9 cellular contexts compared by ENCODE assay signal in genomic region chr3:154334973-154335420, GRCh38. TPM values are rescaled to one million over a fixed set of nuclear protein-coding genes. Genes with fewer than 3 reads are reported as not detected.
DNase-seq lines count a peak whose midpoint lies in the region; ATAC-seq and TF ChIP-seq lines count a peak whose summit lies in the region.
"Had no signal": no experiment of that assay in that cellular context is flagged by ENCODE, and none has a peak within 500 bp of the region (broad histone marks: within the 10 kb centered on the region; RNA-seq: fewer than 3 reads in every experiment).

No MANE protein-coding gene starts in this region.

- no peaks in the 10 kb centered on the region for H3K36me3 Mint-ChIP-seq in activated CD8-positive, alpha-beta T cell treated with anti-CD3 and anti-CD28 coated beads for 36 hours (ENCODE audit: low read depth)
- H3K36me3 Mint-ChIP-seq in activated CD8-positive, alpha-beta T cell treated with anti-CD3 and anti-CD28 coated beads, Interleukin-2, amount 10 ng/mL, durations not matched to agents 7 days and 5 days (ENCODE audit: low read depth) = no peaks in the 10 kb centered on the region
- no peaks in the 10 kb centered on the region for H3K36me3 Mint-ChIP-seq in activated naive CD4-positive, alpha-beta T cell treated with anti-CD3 and anti-CD28 coated beads, Interleukin-2, amount 50 U/mL, for 72 hours
- H3K36me3 Mint-ChIP-seq: activated naive CD4-positive, alpha-beta T cell treated with anti-CD3 and anti-CD28 coated beads, Interleukin-2, amount 50 U/mL, for 24 hours had no signal

- H3K9me3 Mint-ChIP-seq in activated CD8-positive, alpha-beta T cell treated with anti-CD3 and anti-CD28 coated beads for 36 hours = no peaks in the 10 kb centered on the region
- H3K9me3 Mint-ChIP-seq in activated CD8-positive, alpha-beta T cell treated with anti-CD3 and anti-CD28 coated beads, Interleukin-2, amount 10 ng/mL, durations not matched to agents 7 days and 5 days (ENCODE audit: insufficient read depth) = no peaks in the 10 kb centered on the region
- H3K9me3 Mint-ChIP-seq in activated naive CD4-positive, alpha-beta T cell treated with anti-CD3 and anti-CD28 coated beads, Interleukin-2, amount 50 U/mL, for 72 hours = no peaks in the 10 kb centered on the region
- H3K9me3 Mint-ChIP-seq: activated naive CD4-positive, alpha-beta T cell treated with anti-CD3 and anti-CD28 coated beads, Interleukin-2, amount 50 U/mL, for 24 hours had no signal

- H3K27me3 ChIP-seq in testis = no peaks in the 10 kb centered on the region

- H3K36me3 ChIP-seq in testis (ENCODE audit: low read depth, missing control alignments) = no peaks in the 10 kb centered on the region

- no peaks in the 10 kb centered on the region for H3K9me3 ChIP-seq in testis

- CTCF ChIA-PET in activated CD8-positive, alpha-beta T cell treated with anti-CD3 and anti-CD28 coated beads for 36 hours (lab: Charles Lee) = interaction anchor here (0.6 to 1.6 kb wide), 3 partner anchors 10 to 19 kb away, joined by 3 read pairs; partner anchors contain the start of gene DHX36
- CTCF ChIA-PET in activated CD8-positive, alpha-beta T cell treated with anti-CD3 and anti-CD28 coated beads, Interleukin-2, amount 10 ng/mL, durations not matched to agents 7 days and 5 days (lab: Charles Lee) = interaction anchor here (1.0 to 1.1 kb wide), 2 partner anchors 10 to 987 kb away, joined by 4 to 5 read pairs; partner anchors contain the start of gene DHX36

- peaks cover 4% of the 10 kb centered on the region for H3K4me1 ChIP-seq in testis

- H3K4me1 Mint-ChIP-seq in activated CD8-positive, alpha-beta T cell treated with anti-CD3 and anti-CD28 coated beads for 36 hours (ENCODE audit: low read depth) = no peaks in the 10 kb centered on the region
- H3K4me1 Mint-ChIP-seq in activated CD8-positive, alpha-beta T cell treated with anti-CD3 and anti-CD28 coated beads, Interleukin-2, amount 10 ng/mL, durations not matched to agents 7 days and 5 days (ENCODE audit: low read depth) = no peaks in the 10 kb centered on the region
- H3K4me1 Mint-ChIP-seq: activated naive CD4-positive, alpha-beta T cell treated with anti-CD3 and anti-CD28 coated beads, Interleukin-2, amount 50 U/mL, for 24 hours had no signal

- in situ Hi-C loops in KBM-7 (cut with MboI; ENCODE audit: low pct_unique_long_range_greater_than_20kb, low sequenced_read_pairs) = no loop called here

- H3K27ac ChIP-seq in testis = peak overlapping the region; percentile 21 to 57

- TF ChIP-seq POLR2A in testis (IDR thresholded peaks at IDR 0.05) = no peak

- TF ChIP-seq CTCF in activated CD8-positive, alpha-beta T cell treated with anti-CD3 and anti-CD28 coated beads for 36 hours (IDR thresholded peaks at IDR 0.05) = peak; percentile 62
- TF ChIP-seq CTCF in foreskin fibroblast (IDR thresholded peaks at IDR 0.05; ENCODE audit: low read depth, low read length) (peak; percentile 55), testis (IDR thresholded peaks at IDR 0.05) (peak; percentile 31 to 67 (median 55))

- no peak overlapping the region for H3K4me3 ChIP-seq in foreskin fibroblast (ENCODE audit: low read depth in 1 of 2, low read length in 2 of 2)
- no peak overlapping the region for H3K4me3 ChIP-seq in testis

- POLR2A ChIA-PET in activated CD8-positive, alpha-beta T cell treated with anti-CD3 and anti-CD28 coated beads for 36 hours (lab: Charles Lee) = no interaction called here
- POLR2A ChIA-PET in activated CD8-positive, alpha-beta T cell treated with anti-CD3 and anti-CD28 coated beads, Interleukin-2, amount 10 ng/mL, durations not matched to agents 7 days and 5 days (lab: Charles Lee) = no interaction called here

- H3K27me3 Mint-ChIP-seq in activated CD8-positive, alpha-beta T cell treated with anti-CD3 and anti-CD28 coated beads for 36 hours = peaks cover 7% of the 10 kb centered on the region
- H3K27me3 Mint-ChIP-seq in activated CD8-positive, alpha-beta T cell treated with anti-CD3 and anti-CD28 coated beads, Interleukin-2, amount 10 ng/mL, durations not matched to agents 7 days and 5 days (ENCODE audit: low read depth) = peaks cover 10% of the 10 kb centered on the region

- no peak overlapping the region for H3K27ac Mint-ChIP-seq in activated CD8-positive, alpha-beta T cell treated with anti-CD3 and anti-CD28 coated beads for 36 hours
- H3K27ac Mint-ChIP-seq in activated CD8-positive, alpha-beta T cell treated with anti-CD3 and anti-CD28 coated beads, Interleukin-2, amount 10 ng/mL, durations not matched to agents 7 days and 5 days = no peak overlapping the region
- no peak overlapping the region for H3K27ac Mint-ChIP-seq in activated naive CD4-positive, alpha-beta T cell treated with anti-CD3 and anti-CD28 coated beads, Interleukin-2, amount 50 U/mL, for 72 hours
- H3K27ac Mint-ChIP-seq: activated naive CD4-positive, alpha-beta T cell treated with anti-CD3 and anti-CD28 coated beads, Interleukin-2, amount 50 U/mL, for 24 hours had no signal

- 37 to 41% methylated on average over 3 of the region's 3 CpGs for WGBS in testis, 2 donors

- H3K4me3 Mint-ChIP-seq in activated CD8-positive, alpha-beta T cell treated with anti-CD3 and anti-CD28 coated beads for 36 hours = no peak overlapping the region
- no peak overlapping the region for H3K4me3 Mint-ChIP-seq in activated CD8-positive, alpha-beta T cell treated with anti-CD3 and anti-CD28 coated beads, Interleukin-2, amount 10 ng/mL, durations not matched to agents 7 days and 5 days
- H3K4me3 Mint-ChIP-seq: activated naive CD4-positive, alpha-beta T cell treated with anti-CD3 and anti-CD28 coated beads, Interleukin-2, amount 50 U/mL, for 24 hours had no signal

- peak; percentile 56 for ATAC-seq in activated CD8-positive, alpha-beta T cell treated with anti-CD3 and anti-CD28 coated beads for 36 hours
- no peak for ATAC-seq in activated CD8-positive, alpha-beta T cell treated with anti-CD3 and anti-CD28 coated beads, Interleukin-2, amount 10 ng/mL, durations not matched to agents 7 days and 5 days
- no peak for ATAC-seq in activated naive CD4-positive, alpha-beta T cell treated with anti-CD3 and anti-CD28 coated beads, Interleukin-2, amount 50 U/mL, for 72 hours

- intact Hi-C loops in activated CD8-positive, alpha-beta T cell treated with anti-CD3 and anti-CD28 coated beads for 36 hours (cut with micrococcal nuclease) = no loop called here
- intact Hi-C loops in testis (cut with DNase I; ENCODE audit: low total_unique reads) = no loop called here

- no peak for DNase-seq in activated CD8-positive, alpha-beta T cell treated with anti-CD3 and anti-CD28 coated beads for 36 hours
- no peak for DNase-seq in activated CD8-positive, alpha-beta T cell treated with anti-CD3 and anti-CD28 coated beads, Interleukin-2, amount 10 ng/mL, durations not matched to agents 7 days and 5 days
- peak; percentile 55 for DNase-seq in KBM-7
- DNase-seq in SK-N-DZ (ENCODE audit: low spot score) = peak; percentile 42
- peak; percentile 22 to 68 for DNase-seq in foreskin fibroblast
- DNase-seq in testis = no peak
- no peak for DNase-seq in activated naive CD4-positive, alpha-beta T cell treated with anti-CD3 and anti-CD28 coated beads, Interleukin-2, amount 50 U/mL, for 72 hours (ENCODE audit: low spot score in 2 of 2)
- no peak for DNase-seq in T-helper 1 cell

RNA-seq across cellular contexts. Expression of gene DHX36, which starts 10.7 kb away (rescaled TPM):
- 10 to 100 TPM; 74.2 to 78.3 TPM for total RNA-seq in activated CD8-positive, alpha-beta T cell treated with anti-CD3 and anti-CD28 coated beads for 36 hours
- 10 to 100 TPM; 66.7 to 67.7 TPM for total RNA-seq in activated CD8-positive, alpha-beta T cell treated with anti-CD3 and anti-CD28 coated beads, Interleukin-2, amount 10 ng/mL, durations not matched to agents 7 days and 5 days
- 26.5 and 46.0 TPM in 2 replicates for polyA plus RNA-seq in SK-N-DZ (2014; cell fraction: cytosol; rRNA removed)
- 80.5 and 86.0 TPM in 2 replicates for polyA plus RNA-seq in SK-N-DZ (2014; cell fraction: nucleus; rRNA removed)
- total RNA-seq in testis = 100 to 1,000 TPM in 1 of 2 donors, 10 to 100 TPM in 1; 97.9 to 138 TPM
- 85.5 TPM for polyA plus RNA-seq in testis (ENCODE audit: insufficient read depth, low read depth, low replicate concordance)
- total RNA-seq in activated naive CD4-positive, alpha-beta T cell treated with anti-CD3 and anti-CD28 coated beads, Interleukin-2, amount 50 U/mL, for 72 hours = 10 to 100 TPM; 67.3 to 85.5 TPM

Comparison
In these comparisons a context has a peak if more than half of its experiments do, and no peak if none do; other contexts are left out.
1. DNase-seq: peak in KBM-7 (single experiment), SK-N-DZ (single experiment) and foreskin fibroblast (2 of 2); none in activated CD8-positive, alpha-beta T cell treated with anti-CD3 and anti-CD28 coated beads for 36 hours (single experiment), activated CD8-positive, alpha-beta T cell treated with anti-CD3 and anti-CD28 coated beads, Interleukin-2, amount 10 ng/mL, durations not matched to agents 7 days and 5 days (single experiment), testis (single experiment), activated naive CD4-positive, alpha-beta T cell treated with anti-CD3 and anti-CD28 coated beads, Interleukin-2, amount 50 U/mL, for 72 hours (0 of 2) and T-helper 1 cell (0 of 5).
2. Peak in every context shown above with its lines, with median percentiles within 50 percentile points of each other: CTCF ChIP-seq.